Comparison of ENCODE assay signal across 8 cellular contexts in the genomic region with DNA sequence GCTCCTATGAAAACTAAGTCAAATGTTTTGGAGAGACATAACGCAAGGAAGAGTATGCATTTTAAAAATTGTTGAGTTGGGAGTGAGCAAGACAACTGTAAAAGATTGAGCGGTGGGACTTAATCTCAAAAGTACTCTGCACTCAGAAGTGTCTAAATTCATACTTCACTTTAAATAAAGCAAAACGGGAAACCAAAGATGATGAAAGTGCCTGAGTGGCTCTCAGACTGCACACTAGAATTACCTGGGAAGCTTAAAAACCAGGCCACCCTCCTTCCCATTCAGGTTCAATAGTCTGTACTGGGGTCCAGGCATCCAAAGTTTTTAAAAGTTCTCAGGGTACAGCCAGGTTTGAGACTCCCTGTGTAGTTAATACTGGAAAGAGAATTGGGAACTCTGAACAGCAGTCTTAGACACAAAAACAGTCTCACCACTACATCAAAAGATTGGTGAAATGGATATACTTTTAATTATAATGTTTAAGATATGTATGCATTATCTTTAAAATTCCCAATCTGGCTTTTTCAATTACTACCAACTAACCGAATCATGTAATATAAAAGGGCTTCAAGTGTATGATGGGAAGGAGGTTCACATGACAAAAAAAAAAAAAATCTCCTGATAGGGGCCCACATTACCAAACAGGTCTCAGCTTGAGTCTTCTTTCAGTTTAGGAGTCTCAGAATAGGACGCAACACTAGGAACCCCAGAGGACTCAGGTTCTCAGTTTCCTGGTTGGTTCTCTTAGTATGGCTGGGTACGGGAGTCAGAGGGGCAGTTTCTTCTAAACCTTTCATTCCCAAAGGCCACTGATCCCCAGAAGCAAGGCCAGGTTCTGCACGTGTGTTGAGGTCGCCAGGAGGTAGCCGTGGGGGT. TPM values are rescaled to one million over a fixed set of nuclear protein-coding genes. Genes with fewer than 3 reads are reported as not detected.
DNase-seq lines count a peak whose midpoint lies in the region; ATAC-seq, FAIRE-seq and TF ChIP-seq lines count a peak whose summit lies in the region.

No MANE protein-coding gene starts in this region.

- dilution Hi-C loops in mammary epithelial cell (cut with HindIII; ENCODE audit: low sequenced_read_pairs): no loop called here

- DNase-seq in GM10266 (ENCODE audit: extremely low spot score) (peak; percentile 66), NAMALWA (ENCODE audit: low spot score) (peak; percentile 53), mammary epithelial cell (peak; percentile 57), urothelium cell line (ENCODE audit: low spot score) (no peak), hepatic stellate cell (ENCODE audit: low spot score) (no peak)

- peak overlapping the region; percentile 92 for H2AFZ ChIP-seq in mammary epithelial cell (ENCODE audit: low read depth, low read length)

- peaks cover 14% of the 10 kb centered on the region for H3K4me1 ChIP-seq in mammary epithelial cell (ENCODE audit: insufficient read depth, low read length)
- peaks cover 5 to 17% (median 16%) of the 10 kb centered on the region in 4 donors for H3K4me1 ChIP-seq in liver (ENCODE audit: control insufficient read depth in 4 of 4, insufficient read depth in 4 of 4, low read length in 3 of 4)
- H3K4me1 ChIP-seq in thymus (ENCODE audit: control insufficient read depth, insufficient read depth, low read length): peaks cover 3% of the 10 kb centered on the region

- H3K9ac ChIP-seq in mammary epithelial cell (ENCODE audit: insufficient read depth, low read length): peak overlapping the region; percentile 93
- peak overlapping the region; percentile 40 to 84 for H3K9ac ChIP-seq in liver (ENCODE audit: low read depth in 1 of 2, low read length in 2 of 2)

- intact Hi-C loops in mammary epithelial cell (cut with micrococcal nuclease): no loop called here

- WGBS in mammary epithelial cell (ENCODE audit: low coverage, missing lambda C conversion rate): 28% methylated on average over 9 of the region's 9 CpGs
- 31% methylated on average over 9 of the region's 9 CpGs for WGBS in liver
- 33% methylated on average over 9 of the region's 9 CpGs for WGBS in thymus

- H3K27me3 ChIP-seq in mammary epithelial cell (ENCODE audit: insufficient read depth, low read length): no peaks in the 10 kb centered on the region
- no peaks in the 10 kb centered on the region for H3K27me3 ChIP-seq in liver (ENCODE audit: control insufficient read depth in 4 of 4, insufficient read depth in 4 of 4, low read length in 3 of 4)
- H3K27me3 ChIP-seq in thymus (ENCODE audit: control insufficient read depth, insufficient read depth): no peaks in the 10 kb centered on the region

- in situ Hi-C loops in mammary epithelial cell (cut with MboI; ENCODE audit: low sequenced_read_pairs in 2 of 2): no loop called here

- no peaks in the 10 kb centered on the region for H4K20me1 ChIP-seq in mammary epithelial cell (ENCODE audit: insufficient read depth, low read length)

- peak overlapping the region; percentile 86 for H3K4me2 ChIP-seq in mammary epithelial cell (ENCODE audit: insufficient read depth, low read depth, low read length)

- CTCF ChIA-PET in mammary epithelial cell (lab: Charles Lee; ENCODE audit: low non-redundant PET): interaction anchor here (0.6 kb wide), 2 partner anchors 36 to 37 kb away, joined by 3 to 5 read pairs; partner anchors contain the start of gene PABPN1

- no peak for FAIRE-seq in urothelium cell line (lab: Jason Lieb, UNC)

- no peaks in the 10 kb centered on the region for H3K9me3 ChIP-seq in mammary epithelial cell (replicated peaks; ENCODE audit: insufficient read depth, low read length)
- H3K9me3 ChIP-seq in liver (ENCODE audit: control insufficient read depth in 4 of 4, low read length in 3 of 4): no peaks in the 10 kb centered on the region
- H3K9me3 ChIP-seq in thymus (ENCODE audit: control insufficient read depth): no peaks in the 10 kb centered on the region

- peaks cover 47% of the 10 kb centered on the region for H3K79me2 ChIP-seq in mammary epithelial cell (ENCODE audit: insufficient read depth, low read length)

- peak overlapping the region; percentile 91 for H3K27ac ChIP-seq in mammary epithelial cell (ENCODE audit: insufficient read depth, low read depth, low read length)
- H3K27ac ChIP-seq in liver (ENCODE audit: low read depth in 1 of 2, low read length in 2 of 2): peak overlapping the region; percentile 93 to 98
- H3K27ac ChIP-seq in thymus (ENCODE audit: low read depth): peak overlapping the region; percentile 88

- BruUV-seq in mammary epithelial cell (replicated peaks; lab: Mats Ljungman, UMichigan): TSS peak; percentile 37

- TF ChIP-seq RAD21 in liver (IDR thresholded peaks at IDR 0.05): no peak

- TF ChIP-seq CTCF in GM10266 (IDR thresholded peaks at IDR 0.05; ENCODE audit: control insufficient read depth, insufficient read depth, low read depth, missing control alignments): no peak
- no peak for TF ChIP-seq CTCF in mammary epithelial cell (conservative IDR thresholded peaks at IDR 0.05 in 1 of 2, IDR thresholded peaks at IDR 0.05 in 1 of 2; ENCODE audit: extremely low read depth in 1 of 2, insufficient read depth in 1 of 2, low read depth in 1 of 2, low read length in 2 of 2)
- no peak for TF ChIP-seq CTCF in liver (IDR thresholded peaks at IDR 0.05; ENCODE audit: low read depth, low read length, missing input control)

- ATAC-seq in GM21367 (IDR thresholded peaks at IDR 0.05; ENCODE audit: unreplicated experiment): no peak

- H3K4me3 ChIP-seq in mammary epithelial cell (replicated peaks in 1 of 3; ENCODE audit: insufficient read depth in 1 of 3, low read depth in 2 of 3, low read length in 3 of 3) (peak overlapping the region; percentile 71 to 92 (median 82)), liver (ENCODE audit: low read depth in 1 of 3, low read length in 3 of 3) (peak overlapping the region; percentile 72 to 92 (median 83)), thymus (ENCODE audit: low read length) (peak overlapping the region; percentile 80)

- H3K36me3 ChIP-seq in mammary epithelial cell (ENCODE audit: insufficient read depth, low read length): peaks cover 3% of the 10 kb centered on the region
- no peaks in the 10 kb centered on the region for H3K36me3 ChIP-seq in liver (ENCODE audit: control insufficient read depth in 4 of 4, insufficient read depth in 3 of 4, low read depth in 1 of 4, low read length in 3 of 4)
- H3K36me3 ChIP-seq in thymus (ENCODE audit: control insufficient read depth, insufficient read depth): no peaks in the 10 kb centered on the region

TF ChIP-seq in liver, 16 proteins besides CTCF, POLR2A, EP300 and RAD21:
- TF ChIP-seq FOXA1 (IDR thresholded peaks at IDR 0.05) (no peak), HNF4A (conservative IDR thresholded peaks at IDR 0.05) (no peak), RXRA (IDR thresholded peaks at IDR 0.05) (peak; percentile 18 to 40), REST (IDR thresholded peaks at IDR 0.05) (no peak), HNF4G (IDR thresholded peaks at IDR 0.05) (no peak)

RNA-seq across cellular contexts. Expression of gene HOMEZ, which starts 1.0 kb away (rescaled TPM):
- total RNA-seq in mammary epithelial cell (10 to 100 TPM; 13.0 to 19.9 TPM), liver (1 to 10 TPM; 3.4 to 3.5 TPM)
- polyA plus RNA-seq in mammary epithelial cell (27.4 TPM), liver (1 to 10 TPM; 2.8 to 3.3 TPM), thymus (10.2 TPM)
- 29.3 TPM for polyA minus RNA-seq in mammary epithelial cell

RNA-seq across cellular contexts. Expression of gene PPP1R3E, which starts 17.8 kb away (rescaled TPM):
- total RNA-seq in mammary epithelial cell: 1 to 10 TPM; 3.7 to 5.3 TPM
- polyA plus RNA-seq in mammary epithelial cell: 2.9 TPM
- polyA minus RNA-seq in mammary epithelial cell: not detected
- total RNA-seq in liver: 1 to 10 TPM; 2.5 to 4.7 TPM
- polyA plus RNA-seq in liver: 1 to 10 TPM; 3.0 to 4.1 TPM
- polyA plus RNA-seq in thymus: 43.1 TPM

RNA-seq across cellular contexts. Expression of gene BCL2L2, which starts 21.7 kb away (rescaled TPM):
- total RNA-seq in mammary epithelial cell: 10 to 100 TPM; 22.0 to 63.9 TPM
- polyA plus RNA-seq in mammary epithelial cell: 24.6 TPM
- polyA minus RNA-seq in mammary epithelial cell: 28.2 TPM
- 10 to 100 TPM; 10.9 to 28.0 TPM for total RNA-seq in liver
- polyA plus RNA-seq in liver: 10 to 100 TPM in 1 of 2 donors, 1 to 10 TPM in 1; 4.7 to 14.5 TPM
- polyA plus RNA-seq in thymus: 20.6 TPM

RNA-seq across cellular contexts. Expression of gene PABPN1, which starts 36.4 kb away (rescaled TPM):
- total RNA-seq in mammary epithelial cell (100 to 1,000 TPM in 1 of 2 donors, 10 to 100 TPM in 1; 43.0 to 148 TPM), liver (10 to 100 TPM; 54.0 to 59.6 TPM)
- polyA plus RNA-seq in mammary epithelial cell (154 TPM), liver (10 to 100 TPM; 40.9 to 41.9 TPM), thymus (164 TPM)
- polyA minus RNA-seq in mammary epithelial cell: 91.6 TPM

RNA-seq across cellular contexts. Expression of gene RNF212B, which starts 47.2 kb away (rescaled TPM):
- total RNA-seq in mammary epithelial cell: not detected
- polyA plus RNA-seq in mammary epithelial cell: 0.05 TPM
- not detected for polyA minus RNA-seq in mammary epithelial cell
- under 1 TPM; 0.17 to 0.51 TPM for total RNA-seq in liver
- under 1 TPM in 1 of 2 donors, not detected in 1; 0.06 TPM for polyA plus RNA-seq in liver
- 0.07 TPM for polyA plus RNA-seq in thymus

Comparison
In these comparisons a context has a peak if more than half of its experiments do, and no peak if none do; other contexts are left out.
1. DNase-seq: peak in GM10266 (single experiment), NAMALWA (single experiment) and mammary epithelial cell (single experiment); none in urothelium cell line (single experiment) and hepatic stellate cell (single experiment).
2. Peak in every context shown above with its lines, with median percentiles within 50 percentile points of each other: H3K27ac ChIP-seq and H3K4me3 ChIP-seq.